In genomic region chr22:32410459-32410858, GRCh38 we compare ENCODE assay signal across 11 cellular contexts. TPM values are rescaled to one million over a fixed set of nuclear protein-coding genes. Genes with fewer than 3 reads are reported as not detected.
A peak's percentile ranks its signal among the peaks of the same experiment; 100 is the strongest.
DNase-seq lines count a peak whose midpoint lies in the region; ATAC-seq and TF ChIP-seq lines count a peak whose summit lies in the region.
"Had no signal": no experiment of that assay in that cellular context is flagged by ENCODE, and none has a peak within 500 bp of the region (broad histone marks: within the 10 kb centered on the region; RNA-seq: fewer than 3 reads in every experiment).

No MANE protein-coding gene starts in this region.

- peak overlapping the region; percentile 96 for H3K4me3 Mint-ChIP-seq in activated CD4-positive, alpha-beta memory T cell treated with anti-CD3 and anti-CD28 coated beads, Interleukin-2, amount 10 ng/mL, durations not matched to agents 7 days and 5 days
- H3K4me3 Mint-ChIP-seq in glutamatergic neuron (ENCODE audit: unreplicated experiment): peak overlapping the region; percentile 97
- peak overlapping the region; percentile 86 for H3K4me3 Mint-ChIP-seq in stimulated activated effector memory CD8-positive, alpha-beta T cell treated with anti-CD3 and anti-CD28 coated beads, Interleukin-12 subunit alpha, Interleukin-12 subunit beta, amount 100 ng/mL, for 72 hours

- peaks cover 56% of the 10 kb centered on the region for H3K4me1 Mint-ChIP-seq in activated CD4-positive, alpha-beta memory T cell treated with anti-CD3 and anti-CD28 coated beads, Interleukin-2, amount 10 ng/mL, durations not matched to agents 7 days and 5 days
- peaks cover 12% of the 10 kb centered on the region for H3K4me1 Mint-ChIP-seq in glutamatergic neuron (ENCODE audit: low read depth, unreplicated experiment)
- peaks cover 23% of the 10 kb centered on the region for H3K4me1 Mint-ChIP-seq in stimulated activated effector memory CD8-positive, alpha-beta T cell treated with anti-CD3 and anti-CD28 coated beads, Interleukin-12 subunit alpha, Interleukin-12 subunit beta, amount 100 ng/mL, for 72 hours

- no peaks in the 10 kb centered on the region for H3K9me3 Mint-ChIP-seq in activated CD4-positive, alpha-beta memory T cell treated with anti-CD3 and anti-CD28 coated beads, Interleukin-2, amount 10 ng/mL, durations not matched to agents 7 days and 5 days
- H3K9me3 Mint-ChIP-seq in glutamatergic neuron (ENCODE audit: unreplicated experiment): peaks cover 2% of the 10 kb centered on the region
- H3K9me3 Mint-ChIP-seq in stimulated activated effector memory CD8-positive, alpha-beta T cell treated with anti-CD3 and anti-CD28 coated beads, Interleukin-12 subunit alpha, Interleukin-12 subunit beta, amount 100 ng/mL, for 72 hours: no peaks in the 10 kb centered on the region

- no peaks in the 10 kb centered on the region for H3K27me3 Mint-ChIP-seq in activated CD4-positive, alpha-beta memory T cell treated with anti-CD3 and anti-CD28 coated beads, Interleukin-2, amount 10 ng/mL, durations not matched to agents 7 days and 5 days
- no peaks in the 10 kb centered on the region for H3K27me3 Mint-ChIP-seq in glutamatergic neuron (ENCODE audit: unreplicated experiment)

- H3K27ac Mint-ChIP-seq in activated CD4-positive, alpha-beta memory T cell treated with anti-CD3 and anti-CD28 coated beads, Interleukin-2, amount 10 ng/mL, durations not matched to agents 7 days and 5 days: no peak overlapping the region
- H3K27ac Mint-ChIP-seq in glutamatergic neuron (ENCODE audit: unreplicated experiment): peak overlapping the region; percentile 69
- H3K27ac Mint-ChIP-seq in stimulated activated effector memory CD8-positive, alpha-beta T cell treated with anti-CD3 and anti-CD28 coated beads, Interleukin-12 subunit alpha, Interleukin-12 subunit beta, amount 100 ng/mL, for 72 hours: no peak overlapping the region

- peaks cover 45% of the 10 kb centered on the region for H3K36me3 Mint-ChIP-seq in activated CD4-positive, alpha-beta memory T cell treated with anti-CD3 and anti-CD28 coated beads, Interleukin-2, amount 10 ng/mL, durations not matched to agents 7 days and 5 days (ENCODE audit: low read depth)
- no peaks in the 10 kb centered on the region for H3K36me3 Mint-ChIP-seq in glutamatergic neuron (ENCODE audit: unreplicated experiment)
- H3K36me3 Mint-ChIP-seq in stimulated activated effector memory CD8-positive, alpha-beta T cell treated with anti-CD3 and anti-CD28 coated beads, Interleukin-12 subunit alpha, Interleukin-12 subunit beta, amount 100 ng/mL, for 72 hours: peaks cover 55% of the 10 kb centered on the region

- no peak for DNase-seq in activated CD4-positive, CD25-positive, alpha-beta regulatory T cell (lab: John Stamatoyannopoulos, UW)
- DNase-seq in activated CD4-positive, alpha-beta memory T cell treated with anti-CD3 and anti-CD28 coated beads, Interleukin-2, amount 10 ng/mL, durations not matched to agents 7 days and 5 days: no peak
- DNase-seq in glutamatergic neuron (no peak), amniotic stem cell (lab: John Stamatoyannopoulos, UW) (no peak)
- no peak for DNase-seq in stimulated activated effector memory CD8-positive, alpha-beta T cell treated with anti-CD3 and anti-CD28 coated beads, Interleukin-12 subunit alpha, Interleukin-12 subunit beta, amount 100 ng/mL, for 72 hours (ENCODE audit: low spot score in 2 of 2)
- DNase-seq in stimulated activated CD4-positive, alpha-beta T cell treated with anti-CD3 and anti-CD28 coated beads, Interleukin-2, amount 100 ng/mL, for 24 hours: no peak
- DNase-seq: KBM-7; stimulated activated CD4-positive, alpha-beta T cell treated with anti-CD3 and anti-CD28 coated beads, Interleukin-4, amount 100 ng/mL, for 4 hours had no signal

- CTCF ChIA-PET in activated CD4-positive, alpha-beta memory T cell treated with anti-CD3 and anti-CD28 coated beads, Interleukin-2, amount 10 ng/mL, durations not matched to agents 7 days and 5 days (lab: Charles Lee): interaction anchor here (0.7 to 3.1 kb wide), 6 partner anchors 18 to 1120 kb away, joined by 3 to 38 read pairs (median 5); partner anchors contain the start of gene FBXO7

- POLR2A ChIA-PET in activated CD4-positive, alpha-beta memory T cell treated with anti-CD3 and anti-CD28 coated beads, Interleukin-2, amount 10 ng/mL, durations not matched to agents 7 days and 5 days (lab: Charles Lee): interaction anchor here (1.2 to 3.8 kb wide), 2 partner anchors 8 to 65 kb away, joined by 5 to 54 read pairs; partner anchors contain the start of gene FBXO7

- no peak for TF ChIP-seq CTCF in glutamatergic neuron (IDR thresholded peaks at IDR 0.05; ENCODE audit: partially characterized antibody, unreplicated experiment)

- peak; percentile 50 to 62 for ATAC-seq in activated CD4-positive, CD25-positive, alpha-beta regulatory T cell treated with anti-CD3 and anti-CD28 coated beads, Interleukin-2, amount 50 U/mL, for 24 hours
- ATAC-seq in stimulated activated effector memory CD8-positive, alpha-beta T cell treated with anti-CD3 and anti-CD28 coated beads, Interleukin-12 subunit alpha, Interleukin-12 subunit beta, amount 100 ng/mL, for 72 hours: no peak
- ATAC-seq in GM18909 (IDR thresholded peaks at IDR 0.05; ENCODE audit: poor library complexity, unreplicated experiment): no peak

RNA-seq across cellular contexts. Expression of gene RTCB, which starts 1.6 kb away (rescaled TPM):
- total RNA-seq in activated CD4-positive, alpha-beta memory T cell treated with anti-CD3 and anti-CD28 coated beads, Interleukin-2, amount 10 ng/mL, durations not matched to agents 7 days and 5 days: 10 to 100 TPM; 58.3 to 61.6 TPM
- 87.6 TPM for total RNA-seq in glutamatergic neuron (ENCODE audit: unreplicated experiment)

RNA-seq across cellular contexts. Expression of gene RFPL3, which starts 52.8 kb away (rescaled TPM):
- not detected for total RNA-seq in activated CD4-positive, alpha-beta memory T cell treated with anti-CD3 and anti-CD28 coated beads, Interleukin-2, amount 10 ng/mL, durations not matched to agents 7 days and 5 days
- total RNA-seq in glutamatergic neuron (ENCODE audit: unreplicated experiment): not detected
- total RNA-seq: glomerular endothelial cell had no signal

RNA-seq across cellular contexts. Expression of gene BPIFC, which starts 53.8 kb away (rescaled TPM):
- not detected for total RNA-seq in activated CD4-positive, alpha-beta memory T cell treated with anti-CD3 and anti-CD28 coated beads, Interleukin-2, amount 10 ng/mL, durations not matched to agents 7 days and 5 days
- total RNA-seq in glutamatergic neuron (ENCODE audit: unreplicated experiment): not detected
- total RNA-seq: glomerular endothelial cell had no signal

Comparison
In these comparisons a context has a peak if more than half of its experiments do, and no peak if none do; other contexts are left out.
1. ATAC-seq: peak in activated CD4-positive, CD25-positive, alpha-beta regulatory T cell treated with anti-CD3 and anti-CD28 coated beads, Interleukin-2, amount 50 U/mL, for 24 hours (2 of 2); none in stimulated activated effector memory CD8-positive, alpha-beta T cell treated with anti-CD3 and anti-CD28 coated beads, Interleukin-12 subunit alpha, Interleukin-12 subunit beta, amount 100 ng/mL, for 72 hours (single experiment) and GM18909 (single experiment).
2. Peak in every context shown above with its lines, with median percentiles within 50 percentile points of each other: H3K4me3 Mint-ChIP-seq.